Comparison of ENCODE assay signal across 8 cellular contexts in genomic region chr7:28062197-28062988, GRCh38.
DNase-seq lines count a peak whose midpoint lies in the region; ATAC-seq, FAIRE-seq and TF ChIP-seq lines count a peak whose summit lies in the region.

No MANE protein-coding gene starts in this region.

- H3K27ac Mint-ChIP-seq in nephron progenitor cell = no peak overlapping the region

- peak; percentile 83 for ATAC-seq in HG03565 (IDR thresholded peaks at IDR 0.05; ENCODE audit: unreplicated experiment)

- TF ChIP-seq CTCF in esophagus squamous epithelium (IDR thresholded peaks at IDR 0.05) (peak in 4 of 6 experiments; percentile 41 to 49 (median 46)), nephron progenitor cell (IDR thresholded peaks at IDR 0.05) (peak; percentile 79)

- peak; percentile 35 for DNase-seq in NK-92 treated with Interleukin-12 subunit alpha and Interleukin-12 subunit beta, amount 100 ng/mL, for 24 hours (lab: John Stamatoyannopoulos, UW)
- no peak for DNase-seq in NK-92 (lab: John Stamatoyannopoulos, UW; ENCODE audit: unreplicated experiment)
- DNase-seq in NCI-H748 treated with DMSO at 0.1 percent for 48 hours (lab: John Stamatoyannopoulos, UW) = peak; percentile 74
- DNase-seq in activated CD4-positive, alpha-beta T cell treated with anti-CD3 and anti-CD28 coated beads, Interleukin-2, amount 50 U/mL, for 48 hours = peak; percentile 75 to 80
- no peak for DNase-seq in esophagus squamous epithelium (lab: John Stamatoyannopoulos, UW)
- DNase-seq in nephron progenitor cell = peak; percentile 79
- DNase-seq in urothelium cell line (ENCODE audit: low spot score) = peak; percentile 62

- intact Hi-C loops in esophagus squamous epithelium (cut with DNase I) = no loop called here

- FAIRE-seq in urothelium cell line (lab: Jason Lieb, UNC) = peak; percentile 96

- TF ChIP-seq POLR2A in esophagus squamous epithelium (IDR thresholded peaks at IDR 0.05) = no peak

- H3K4me1 Mint-ChIP-seq in nephron progenitor cell = peaks cover 28% of the 10 kb centered on the region

- H3K4me3 Mint-ChIP-seq in nephron progenitor cell = no peak overlapping the region

- WGBS in esophagus squamous epithelium, 2 donors = 67 to 68% methylated on average over 8 to 11 of the region's 12 CpGs

- peaks cover 0 to 21% (median 3%) of the 10 kb centered on the region in 3 donors for H3K4me1 ChIP-seq in esophagus squamous epithelium

- H3K9me3 Mint-ChIP-seq in nephron progenitor cell = no peaks in the 10 kb centered on the region

- H3K4me3 ChIP-seq in esophagus squamous epithelium = no peak overlapping the region

- no peaks in the 10 kb centered on the region for H3K36me3 Mint-ChIP-seq in nephron progenitor cell (ENCODE audit: low read depth)

- H3K27me3 Mint-ChIP-seq in nephron progenitor cell (ENCODE audit: low read depth, poor library complexity) = peaks cover 2% of the 10 kb centered on the region

- no peak overlapping the region for H3K27ac ChIP-seq in esophagus squamous epithelium

- H3K9me3 ChIP-seq in esophagus squamous epithelium = no peaks in the 10 kb centered on the region

- H3K36me3 ChIP-seq in esophagus squamous epithelium = no peaks in the 10 kb centered on the region

- no peaks in the 10 kb centered on the region for H3K27me3 ChIP-seq in esophagus squamous epithelium

Comparison
In these comparisons a context has a peak if more than half of its experiments do, and no peak if none do; other contexts are left out.
1. DNase-seq: peak in NK-92 treated with Interleukin-12 subunit alpha and Interleukin-12 subunit beta, amount 100 ng/mL, for 24 hours (single experiment), NCI-H748 treated with DMSO at 0.1 percent for 48 hours (single experiment), activated CD4-positive, alpha-beta T cell treated with anti-CD3 and anti-CD28 coated beads, Interleukin-2, amount 50 U/mL, for 48 hours (2 of 2), nephron progenitor cell (single experiment) and urothelium cell line (single experiment); none in NK-92 (single experiment) and esophagus squamous epithelium (single experiment).